Comparison of ENCODE assay signal across 17 cellular contexts in genomic region chr4:26397086-26397485, GRCh38.
DNase-seq lines count a peak whose midpoint lies in the region; ATAC-seq and TF ChIP-seq lines count a peak whose summit lies in the region.
"Had no signal": no experiment of that assay in that cellular context is flagged by ENCODE, and none has a peak within 500 bp of the region (broad histone marks: within the 10 kb centered on the region; RNA-seq: fewer than 3 reads in every experiment).

No MANE protein-coding gene starts in this region.

- WGBS in mesenchymal stem cell, result 99% methylated on average over 4 of the region's 5 CpGs
- 56 to 64% methylated on average over 5 of the region's 5 CpGs for WGBS in testis, 2 donors

- H3K9me3 ChIP-seq in adipocyte (ENCODE audit: control insufficient read depth, low read length), result no peaks in the 10 kb centered on the region
- H3K9me3 ChIP-seq in mesenchymal stem cell (ENCODE audit: control insufficient read depth, low read length), result no peaks in the 10 kb centered on the region
- no peaks in the 10 kb centered on the region for H3K9me3 ChIP-seq in testis
- H3K9me3 ChIP-seq: BLaER1, Caco-2, HAP-1, SK-N-SH had no signal

- H3K4me3 ChIP-seq in adipocyte (ENCODE audit: low read length), result peak overlapping the region; percentile 69
- peak overlapping the region in 1 of 2 experiments; percentile 12 for H3K4me3 ChIP-seq in mesenchymal stem cell (ENCODE audit: insufficient read depth in 1 of 2, low read depth in 1 of 2, low read length in 2 of 2)
- no peak overlapping the region for H3K4me3 ChIP-seq in testis
- H3K4me3 ChIP-seq: BLaER1, HAP-1, PC-9 had no signal

- no peak overlapping the region for H2BK15ac ChIP-seq in mesenchymal stem cell (ENCODE audit: low read depth, poor library complexity, severe bottlenecking)

- no peak overlapping the region for H2BK12ac ChIP-seq in mesenchymal stem cell (ENCODE audit: low read length in 2 of 2)

- no peak for DNase-seq in activated CD4-positive, alpha-beta T cell treated with anti-CD3 and anti-CD28 coated beads, Interleukin-2, amount 10 ng/mL, durations not matched to agents 7 days and 5 days
- DNase-seq in activated CD4-positive, alpha-beta T cell treated with anti-CD3 and anti-CD28 coated beads for 48 hours, result no peak
- no peak for DNase-seq in adipocyte (ENCODE audit: low read depth)
- DNase-seq in mesenchymal stem cell, result no peak
- peak; percentile 18 for DNase-seq in testis
- DNase-seq in NCI-H1930 (lab: John Stamatoyannopoulos, UW), result no peak
- DNase-seq: Caco-2, NCI-H1436 treated with DMSO at 0.1 percent for 48 hours, NCI-H69, PC-9, SK-N-SH had no signal

- H2BK5ac ChIP-seq in mesenchymal stem cell (ENCODE audit: low read depth, low read length, poor library complexity, severe bottlenecking), result no peak overlapping the region

- no peak overlapping the region for H2BK120ac ChIP-seq in mesenchymal stem cell (ENCODE audit: low read depth, low read length)

- H4K8ac ChIP-seq in mesenchymal stem cell (ENCODE audit: low read length), result no peak overlapping the region

- TF ChIP-seq CTCF in testis (IDR thresholded peaks at IDR 0.05), result no peak

- H3K4me3 Mint-ChIP-seq in activated CD4-positive, alpha-beta T cell treated with anti-CD3 and anti-CD28 coated beads, Interleukin-2, amount 10 ng/mL, durations not matched to agents 7 days and 5 days, result no peak overlapping the region

- POLR2A ChIA-PET in activated CD4-positive, alpha-beta T cell treated with anti-CD3 and anti-CD28 coated beads, Interleukin-2, amount 10 ng/mL, durations not matched to agents 7 days and 5 days (lab: Charles Lee), result no interaction called here

- peak overlapping the region; percentile 73 for H3K27ac Mint-ChIP-seq in activated CD4-positive, alpha-beta T cell treated with anti-CD3 and anti-CD28 coated beads, Interleukin-2, amount 10 ng/mL, durations not matched to agents 7 days and 5 days

- H3K4me1 ChIP-seq in adipocyte (ENCODE audit: control insufficient read depth, insufficient read depth, low read length) (peaks cover 15% of the 10 kb centered on the region), mesenchymal stem cell (ENCODE audit: control insufficient read depth, insufficient read depth, low read depth, low read length) (no peaks in the 10 kb centered on the region), testis (no peaks in the 10 kb centered on the region)
- H3K4me1 ChIP-seq: Caco-2, HAP-1 had no signal

- H2AFZ ChIP-seq in mesenchymal stem cell (ENCODE audit: low read depth, low read length), result no peak overlapping the region
- H2AFZ ChIP-seq: PC-9 had no signal

- H3K23ac ChIP-seq in mesenchymal stem cell (ENCODE audit: low read length in 2 of 2), result no peak overlapping the region

- no peak for TF ChIP-seq POLR2A in testis (IDR thresholded peaks at IDR 0.05)

- H3K36me3 Mint-ChIP-seq in activated CD4-positive, alpha-beta T cell treated with anti-CD3 and anti-CD28 coated beads, Interleukin-2, amount 10 ng/mL, durations not matched to agents 7 days and 5 days (ENCODE audit: low read depth), result peaks cover 32% of the 10 kb centered on the region

- H3K14ac ChIP-seq in mesenchymal stem cell (ENCODE audit: low read length in 2 of 2), result no peak overlapping the region

- CTCF ChIA-PET in activated CD4-positive, alpha-beta T cell treated with anti-CD3 and anti-CD28 coated beads, Interleukin-2, amount 10 ng/mL, durations not matched to agents 7 days and 5 days (lab: Charles Lee), result interaction anchor here (0.8 to 0.9 kb wide), 2 partner anchors 10 to 42 kb away, joined by 3 to 4 read pairs; no protein-coding TSS in a partner anchor

- H3K79me1 ChIP-seq in mesenchymal stem cell (replicated peaks; ENCODE audit: low read length, poor library complexity, severe bottlenecking), result peaks cover 12% of the 10 kb centered on the region

- H3K18ac ChIP-seq in mesenchymal stem cell (ENCODE audit: low read depth in 1 of 2, low read length in 2 of 2), result no peak overlapping the region

- no peak overlapping the region for H3K4ac ChIP-seq in mesenchymal stem cell (ENCODE audit: low read depth in 1 of 2, low read length in 2 of 2)

- H3K27me3 ChIP-seq in adipocyte (replicated peaks; ENCODE audit: control insufficient read depth, insufficient read depth, low read length), result no peaks in the 10 kb centered on the region
- no peaks in the 10 kb centered on the region for H3K27me3 ChIP-seq in mesenchymal stem cell (ENCODE audit: control insufficient read depth in 1 of 2, insufficient read depth in 1 of 2, low read length in 2 of 2)
- no peaks in the 10 kb centered on the region for H3K27me3 ChIP-seq in testis
- H3K27me3 ChIP-seq: BLaER1 had no signal

- H3K27me3 Mint-ChIP-seq in activated CD4-positive, alpha-beta T cell treated with anti-CD3 and anti-CD28 coated beads, Interleukin-2, amount 10 ng/mL, durations not matched to agents 7 days and 5 days, result no peaks in the 10 kb centered on the region

- no peak overlapping the region for H2AK5ac ChIP-seq in mesenchymal stem cell (ENCODE audit: low read length, severe bottlenecking)

- ATAC-seq in GM19467 (IDR thresholded peaks at IDR 0.05; ENCODE audit: unreplicated experiment), result no peak
- ATAC-seq in HG02623 (IDR thresholded peaks at IDR 0.05; ENCODE audit: unreplicated experiment), result no peak
- ATAC-seq: Right ventricle myocardium inferior had no signal

- no peaks in the 10 kb centered on the region for H3K9me3 Mint-ChIP-seq in activated CD4-positive, alpha-beta T cell treated with anti-CD3 and anti-CD28 coated beads, Interleukin-2, amount 10 ng/mL, durations not matched to agents 7 days and 5 days

- peak overlapping the region; percentile 75 for H3K9ac ChIP-seq in adipocyte (ENCODE audit: low read length)
- peak overlapping the region; percentile 36 for H3K9ac ChIP-seq in mesenchymal stem cell (ENCODE audit: low read length)
- H3K9ac ChIP-seq: BLaER1, SK-N-SH had no signal

- peaks cover 26% of the 10 kb centered on the region for H3K4me1 Mint-ChIP-seq in activated CD4-positive, alpha-beta T cell treated with anti-CD3 and anti-CD28 coated beads, Interleukin-2, amount 10 ng/mL, durations not matched to agents 7 days and 5 days

- no peak overlapping the region for H3K4me2 ChIP-seq in mesenchymal stem cell (ENCODE audit: low read length, poor library complexity, severe bottlenecking)
- H3K4me2 ChIP-seq: PC-9, SK-N-SH had no signal

- H3K36me3 ChIP-seq in adipocyte (ENCODE audit: control insufficient read depth, insufficient read depth, low read length, severe bottlenecking) (peaks cover 4% of the 10 kb centered on the region), mesenchymal stem cell (ENCODE audit: control insufficient read depth in 1 of 2, insufficient read depth in 2 of 2, low read depth in 1 of 2, low read length in 2 of 2) (peaks cover 2 to 91% of the 10 kb centered on the region in 2 experiments), testis (ENCODE audit: low read depth, missing control alignments) (no peaks in the 10 kb centered on the region)
- H3K36me3 ChIP-seq: HAP-1 had no signal

- intact Hi-C loops in testis (cut with DNase I; ENCODE audit: low total_unique reads), result no loop called here

- H3K27ac ChIP-seq in mesenchymal stem cell (ENCODE audit: low read length, poor library complexity, severe bottlenecking) (no peak overlapping the region), testis (no peak overlapping the region)
- H3K27ac ChIP-seq: 22Rv1, BLaER1, PC-9 had no signal

- no peak overlapping the region for H4K91ac ChIP-seq in mesenchymal stem cell (ENCODE audit: low read length)
